In genomic region chr1:157369808-157370521, GRCh38 we compare ENCODE assay signal across 8 cellular contexts.
A peak's percentile ranks its signal among the peaks of the same experiment; 100 is the strongest.
DNase-seq lines count a peak whose midpoint lies in the region; ATAC-seq, FAIRE-seq and TF ChIP-seq lines count a peak whose summit lies in the region.

No MANE protein-coding gene starts in this region.

- H3K9me3 ChIP-seq in CD4-positive, alpha-beta memory T cell (ENCODE audit: control insufficient read depth in 1 of 2, low read length in 2 of 2), result no peaks in the 10 kb centered on the region
- H3K9me3 ChIP-seq in neuronal stem cell (replicated peaks in 1 of 2; ENCODE audit: control insufficient read depth in 2 of 2, insufficient read depth in 1 of 2, low read depth in 1 of 2, low read length in 2 of 2), result peaks cover 0 to 2% of the 10 kb centered on the region in 2 donors

- no peak overlapping the region for H3K4me3 Mint-ChIP-seq in CD4-positive, alpha-beta memory T cell

- intact Hi-C loops in CD4-positive, alpha-beta memory T cell (cut with micrococcal nuclease), result loop anchor here (5.0 kb wide), 1 partner anchor 117 kb away; no protein-coding TSS in a partner anchor

- no peaks in the 10 kb centered on the region for H3K36me3 ChIP-seq in CD4-positive, alpha-beta memory T cell (ENCODE audit: insufficient read depth, low read length)
- no peaks in the 10 kb centered on the region for H3K36me3 ChIP-seq in neuronal stem cell (replicated peaks in 1 of 2; ENCODE audit: control insufficient read depth in 2 of 2, insufficient read depth in 2 of 2, low read length in 2 of 2)

- H3K23ac ChIP-seq in neuronal stem cell (ENCODE audit: low read depth, low read length, poor library complexity), result no peak overlapping the region

- no peak overlapping the region for H2AK5ac ChIP-seq in neuronal stem cell (ENCODE audit: low read depth, low read length)

- peak; percentile 85 for TF ChIP-seq CTCF in foreskin keratinocyte (conservative IDR thresholded peaks at IDR 0.05)

- no peak overlapping the region for H2AFZ ChIP-seq in neuronal stem cell (ENCODE audit: low read length)

- H3K36me3 Mint-ChIP-seq in CD4-positive, alpha-beta memory T cell, result no peaks in the 10 kb centered on the region

- no peaks in the 10 kb centered on the region for H3K9me3 Mint-ChIP-seq in CD4-positive, alpha-beta memory T cell

- no peak overlapping the region for H3K4ac ChIP-seq in neuronal stem cell (ENCODE audit: low read length)

- peaks cover 0 to 20% of the 10 kb centered on the region in 2 donors for H3K27me3 Mint-ChIP-seq in CD4-positive, alpha-beta memory T cell

- peak in 4 of 5 donors; percentile 14 to 31 (median 18) for DNase-seq in CD4-positive, alpha-beta memory T cell
- DNase-seq in GM19239 (ENCODE audit: insufficient read length, low spot score), result no peak
- DNase-seq in NCI-H226, result peak; percentile 34
- DNase-seq in activated T-cell treated with anti-CD3 and anti-CD28 coated beads for 4 hours, result peak; percentile 16
- peak; percentile 2 to 44 for DNase-seq in foreskin keratinocyte
- DNase-seq in neuronal stem cell (ENCODE audit: low spot score), result peak; percentile 62

- H3K79me1 ChIP-seq in neuronal stem cell (ENCODE audit: low read depth, low read length), result no peaks in the 10 kb centered on the region

- no peak overlapping the region for H2BK5ac ChIP-seq in neuronal stem cell (ENCODE audit: low read length)

- no peak overlapping the region for H2BK120ac ChIP-seq in neuronal stem cell (ENCODE audit: low read depth, low read length)

- peak; percentile 78 for ATAC-seq in foreskin keratinocyte
- ATAC-seq in HG03108 (IDR thresholded peaks at IDR 0.05; ENCODE audit: unreplicated experiment), result no peak
- no peak for ATAC-seq in HG02981 (IDR thresholded peaks at IDR 0.05; ENCODE audit: unreplicated experiment)

- no peak overlapping the region for H3K18ac ChIP-seq in neuronal stem cell (ENCODE audit: low read length)

- H3K4me3 ChIP-seq in CD4-positive, alpha-beta memory T cell (ENCODE audit: low read length in 2 of 2), result no peak overlapping the region
- no peak overlapping the region for H3K4me3 ChIP-seq in neuronal stem cell (ENCODE audit: low read length in 2 of 2)

- no peak overlapping the region for H3K9ac ChIP-seq in neuronal stem cell (ENCODE audit: low read depth, low read length, poor library complexity)

- no peak overlapping the region for H3K4me2 ChIP-seq in neuronal stem cell (ENCODE audit: insufficient read depth, low read length, poor library complexity, severe bottlenecking)

- no peak overlapping the region for H4K8ac ChIP-seq in neuronal stem cell (ENCODE audit: low read depth, low read length)

- no peak overlapping the region for H3K14ac ChIP-seq in neuronal stem cell (ENCODE audit: low read length)

- no peaks in the 10 kb centered on the region for H3K27me3 ChIP-seq in CD4-positive, alpha-beta memory T cell (ENCODE audit: insufficient read depth, low read length)
- peaks cover 3% of the 10 kb centered on the region for H3K27me3 ChIP-seq in foreskin keratinocyte
- H3K27me3 ChIP-seq in neuronal stem cell (ENCODE audit: control insufficient read depth in 3 of 3, insufficient read depth in 3 of 3, low read depth in 1 of 3, low read length in 3 of 3), result no peaks in the 10 kb centered on the region

- POLR2A ChIA-PET in CD4-positive, alpha-beta memory T cell (lab: Charles Lee; ENCODE audit: partially characterized antibody), result no interaction called here

- H4K91ac ChIP-seq in neuronal stem cell (ENCODE audit: low read depth, low read length, poor library complexity), result no peak overlapping the region

- H3K27ac ChIP-seq in CD4-positive, alpha-beta memory T cell (ENCODE audit: low read depth, low read length), result no peak overlapping the region
- no peak overlapping the region for H3K27ac ChIP-seq in foreskin keratinocyte
- H3K27ac ChIP-seq in neuronal stem cell (replicated peaks; ENCODE audit: low read length), result no peak overlapping the region

- CTCF ChIA-PET in CD4-positive, alpha-beta memory T cell (lab: Charles Lee; ENCODE audit: partially characterized antibody), result interaction anchor here (1.0 to 1.8 kb wide), 8 partner anchors 8 to 152 kb away, joined by 3 to 6 read pairs (median 4); no protein-coding TSS in a partner anchor

- WGBS in neuronal stem cell (ENCODE audit: extremely low coverage in 2 of 2, insufficient read length in 2 of 2, insufficient replicate concordance in 1 of 2), 2 donors, result no CpG with 5 or more reads among the region's 6 CpGs

- no peaks in the 10 kb centered on the region for H3K4me1 Mint-ChIP-seq in CD4-positive, alpha-beta memory T cell

- H3K27ac Mint-ChIP-seq in CD4-positive, alpha-beta memory T cell, result peak overlapping the region in 2 of 7 donors; percentile 7 to 37

- H2BK12ac ChIP-seq in neuronal stem cell (ENCODE audit: low read length), result no peak overlapping the region

- H3K4me1 ChIP-seq in CD4-positive, alpha-beta memory T cell (ENCODE audit: insufficient read depth, low read length), result no peaks in the 10 kb centered on the region
- no peaks in the 10 kb centered on the region for H3K4me1 ChIP-seq in foreskin keratinocyte
- H3K4me1 ChIP-seq in neuronal stem cell (ENCODE audit: control insufficient read depth in 2 of 2, insufficient read depth in 1 of 2, low read depth in 1 of 2, low read length in 2 of 2), result peaks cover 0 to 2% of the 10 kb centered on the region in 2 donors

- no peak overlapping the region for H2BK15ac ChIP-seq in neuronal stem cell (ENCODE audit: low read length)

- peak; percentile 95 for FAIRE-seq in GM19239 (lab: Jason Lieb, UNC)
